Comparison of ENCODE assay signal across 8 cellular contexts in genomic region chr11:63986156-63986931, GRCh38. TPM values are rescaled to one million over a fixed set of nuclear protein-coding genes. Genes with fewer than 3 reads are reported as not detected.
A peak's percentile ranks its signal among the peaks of the same experiment; 100 is the strongest.
DNase-seq lines count a peak whose midpoint lies in the region; ATAC-seq and TF ChIP-seq lines count a peak whose summit lies in the region.

OTUB1 (plus strand) TSS chr11:63986438; CDS start chr11:63986457, 19 bp downstream.

- TF ChIP-seq CTCF in GM12865 (IDR thresholded peaks at IDR 0.05; ENCODE audit: insufficient read depth, low read depth, low read length, missing control alignments), result no peak
- TF ChIP-seq CTCF in left ventricle myocardium inferior (IDR thresholded peaks at IDR 0.05; ENCODE audit: borderline replicate concordance), result no peak
- TF ChIP-seq CTCF in progenitor cell of endocrine pancreas (IDR thresholded peaks at IDR 0.05; ENCODE audit: unreplicated experiment), result no peak

- H3K27ac ChIP-seq in left ventricle myocardium inferior (replicated peaks), result peak within 1 kb of the TSS; percentile 90

- intact Hi-C loops in left ventricle myocardium inferior (cut with micrococcal nuclease), result no loop called here

- peaks cover 24% of the 10 kb centered on the region for H3K4me1 Mint-ChIP-seq in T-helper 1 cell treated with Interleukin-12 subunit alpha and Interleukin-12 subunit beta and Interleukin-4 antibody, amounts not matched to agents 30 μg/mL and 1 μg/mL, for 36 hours (ENCODE audit: low read depth)
- H3K4me1 Mint-ChIP-seq in progenitor cell of endocrine pancreas (ENCODE audit: low read depth), result peaks cover 18% of the 10 kb centered on the region

- DNase-seq in GM12865 (ENCODE audit: low read depth) (peak; percentile 93), NCI-H146 treated with DMSO at 0.1 percent for 48 hours (lab: John Stamatoyannopoulos, UW; ENCODE audit: unreplicated experiment) (peak; percentile 94), amniotic stem cell (lab: John Stamatoyannopoulos, UW) (peak; percentile 93), left ventricle myocardium inferior (peak; percentile 90), progenitor cell of endocrine pancreas (ENCODE audit: low spot score, unreplicated experiment) (peak; percentile 89), ureter (ENCODE audit: low spot score) (peak; percentile 94)

- no peaks in the 10 kb centered on the region for H3K27me3 Mint-ChIP-seq in T-helper 1 cell treated with Interleukin-12 subunit alpha and Interleukin-12 subunit beta and Interleukin-4 antibody, amounts not matched to agents 30 μg/mL and 1 μg/mL, for 36 hours (ENCODE audit: low read depth)
- no peaks in the 10 kb centered on the region for H3K27me3 Mint-ChIP-seq in progenitor cell of endocrine pancreas

- ATAC-seq in HG02840 (IDR thresholded peaks at IDR 0.05; ENCODE audit: low FRiP score, unreplicated experiment), result peak; percentile 80

- H3K9me3 ChIP-seq in left ventricle myocardium inferior (replicated peaks), result no peaks in the 10 kb centered on the region

- peaks cover 24% of the 10 kb centered on the region for H3K36me3 ChIP-seq in left ventricle myocardium inferior

- H3K4me3 ChIP-seq in GM12865 (ENCODE audit: low read depth, low read length) (peak within 1 kb of the TSS; percentile 92), left ventricle myocardium inferior (peak within 1 kb of the TSS; percentile 97)

- H3K4me3 Mint-ChIP-seq in T-helper 1 cell treated with Interleukin-12 subunit alpha and Interleukin-12 subunit beta and Interleukin-4 antibody, amounts not matched to agents 30 μg/mL and 1 μg/mL, for 36 hours, result peak within 1 kb of the TSS; percentile 99
- H3K4me3 Mint-ChIP-seq in progenitor cell of endocrine pancreas (ENCODE audit: low read depth), result peak within 1 kb of the TSS; percentile 98

- H3K36me3 Mint-ChIP-seq in T-helper 1 cell treated with Interleukin-12 subunit alpha and Interleukin-12 subunit beta and Interleukin-4 antibody, amounts not matched to agents 30 μg/mL and 1 μg/mL, for 36 hours (ENCODE audit: low read depth), result peaks cover 18% of the 10 kb centered on the region
- H3K36me3 Mint-ChIP-seq in progenitor cell of endocrine pancreas (ENCODE audit: insufficient read depth), result peaks cover 13% of the 10 kb centered on the region

- H3K9me3 Mint-ChIP-seq in T-helper 1 cell treated with Interleukin-12 subunit alpha and Interleukin-12 subunit beta and Interleukin-4 antibody, amounts not matched to agents 30 μg/mL and 1 μg/mL, for 36 hours, result no peaks in the 10 kb centered on the region
- H3K9me3 Mint-ChIP-seq in progenitor cell of endocrine pancreas (ENCODE audit: low read depth), result no peaks in the 10 kb centered on the region

- H3K27me3 ChIP-seq in left ventricle myocardium inferior (ENCODE audit: low read depth), result no peaks in the 10 kb centered on the region

- H3K27ac Mint-ChIP-seq in T-helper 1 cell treated with Interleukin-12 subunit alpha and Interleukin-12 subunit beta and Interleukin-4 antibody, amounts not matched to agents 30 μg/mL and 1 μg/mL, for 36 hours, result peak within 1 kb of the TSS; percentile 98
- peak within 1 kb of the TSS; percentile 97 for H3K27ac Mint-ChIP-seq in progenitor cell of endocrine pancreas

- H3K4me1 ChIP-seq in left ventricle myocardium inferior, result peaks cover 48% of the 10 kb centered on the region

RNA-seq across cellular contexts. Expression of gene OTUB1, which starts in this region (rescaled TPM):
- total RNA-seq in left ventricle myocardium inferior, result 57.0 TPM
- 122 and 124 TPM in 2 replicates for total RNA-seq in progenitor cell of endocrine pancreas
- 75.5 TPM for total RNA-seq in ureter

Comparison
In these comparisons a context has a peak if more than half of its experiments do, and no peak if none do; other contexts are left out.
1. Peak in every context shown above with its lines: DNase-seq, ATAC-seq, H3K4me3 ChIP-seq and H3K27ac ChIP-seq.